9 cellular contexts compared by ENCODE assay signal in the genomic region with DNA sequence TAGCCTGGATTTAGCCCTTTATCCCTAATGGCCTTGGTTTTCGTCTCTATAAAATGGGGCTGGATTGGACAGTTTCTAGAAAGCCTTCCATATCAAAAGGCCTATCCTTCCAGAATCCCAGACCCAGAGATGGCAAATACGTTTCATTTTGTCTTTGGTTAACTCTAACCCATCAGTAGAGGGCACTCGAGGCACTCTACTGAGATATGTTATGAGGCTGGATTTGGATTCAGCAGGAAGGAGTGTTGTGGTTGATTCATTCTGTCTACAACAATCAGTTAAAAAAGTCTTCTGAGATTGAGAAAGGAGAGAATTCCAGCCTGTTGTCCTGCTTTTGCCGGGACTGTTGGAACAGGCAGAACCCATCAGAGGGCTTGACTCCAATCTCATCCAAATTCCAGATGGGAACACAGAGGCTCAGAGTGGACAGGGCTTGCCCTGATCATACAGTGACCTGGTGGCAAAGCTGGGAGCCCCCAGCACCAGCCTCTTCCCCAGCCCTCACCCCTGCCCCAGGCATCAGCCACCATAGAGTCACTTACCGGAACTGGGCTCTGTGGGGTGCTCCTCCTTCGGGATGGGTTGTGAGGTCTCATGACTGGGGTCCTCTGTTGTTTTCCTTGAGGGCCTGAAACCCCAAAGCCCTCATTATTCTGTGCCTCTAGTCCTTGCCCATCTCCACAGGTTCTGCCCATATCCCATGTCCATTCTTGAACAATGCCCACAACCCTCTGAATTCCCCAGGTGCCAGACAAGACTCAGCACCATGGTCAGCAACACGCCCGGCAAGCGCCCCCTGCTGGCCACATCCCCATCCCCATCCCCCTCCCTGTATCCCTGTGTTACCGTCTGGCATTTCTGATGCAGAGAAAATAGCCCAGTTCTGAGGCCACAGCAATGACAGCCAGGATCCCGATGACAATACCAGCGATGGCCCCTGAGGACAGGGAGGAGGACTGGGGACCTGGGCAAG. TPM values are rescaled to one million over a fixed set of nuclear protein-coding genes. Genes with fewer than 3 reads are reported as not detected.
A peak's percentile ranks its signal among the peaks of the same experiment; 100 is the strongest.
DNase-seq lines count a peak whose midpoint lies in the region; ATAC-seq and TF ChIP-seq lines count a peak whose summit lies in the region.
"Had no signal": no experiment of that assay in that cellular context is flagged by ENCODE, and none has a peak within 500 bp of the region (broad histone marks: within the 10 kb centered on the region; RNA-seq: fewer than 3 reads in every experiment).

No MANE protein-coding gene starts in this region.

- TF ChIP-seq CTCF in HEK293 (tag by site-specific recombination; IDR thresholded peaks at IDR 0.05) = 0 out of 2 replicates have a peak, but pooled peaks have one; percentile 6
- TF ChIP-seq CTCF in fibroblast of mammary gland (conservative IDR thresholded peaks at IDR 0.05; ENCODE audit: control insufficient read depth, insufficient read depth, low read depth, low read length) = peak; percentile 55
- peak in 1 of 7 experiments; percentile 10 for TF ChIP-seq CTCF in body of pancreas (IDR thresholded peaks at IDR 0.05)

- TF ChIP-seq POLR2A in body of pancreas (IDR thresholded peaks at IDR 0.05) = no peak

- no peaks in the 10 kb centered on the region for H3K27me3 Mint-ChIP-seq in T-helper 2 cell treated with Interferon-gamma antibody and Interleukin-4, amounts not matched to agents 5 μg/mL and 100 μg/mL, for 36 hours (ENCODE audit: low read depth)

- ATAC-seq in body of pancreas = no peak

- POLR2A ChIA-PET in HEK293 (lab: Yijun Ruan, JAX) = no interaction called here

- intact Hi-C loops in body of pancreas (cut with DNase I) = no loop called here

- H3K4me1 Mint-ChIP-seq in T-helper 2 cell treated with Interferon-gamma antibody and Interleukin-4, amounts not matched to agents 5 μg/mL and 100 μg/mL, for 36 hours (ENCODE audit: low read depth) = no peaks in the 10 kb centered on the region
- H3K4me1 Mint-ChIP-seq: natural killer cell had no signal

- no peak overlapping the region for H3K4me3 Mint-ChIP-seq in T-helper 2 cell treated with Interferon-gamma antibody and Interleukin-4, amounts not matched to agents 5 μg/mL and 100 μg/mL, for 36 hours
- H3K4me3 Mint-ChIP-seq: natural killer cell had no signal

- 22 to 27% methylated on average over 12 of the region's 12 CpGs for WGBS in body of pancreas, 2 donors

- DNase-seq in DMS114 treated with DMSO at 0.1 percent for 48 hours (lab: John Stamatoyannopoulos, UW; ENCODE audit: unreplicated experiment) (peak; percentile 5), RPMI7951 (ENCODE audit: low read depth) (peak; percentile 63), fibroblast of mammary gland (ENCODE audit: low read depth) (peak; percentile 50), body of pancreas (no peak), GF-D8 (lab: John Stamatoyannopoulos, UW) (no peak)
- DNase-seq in stimulated activated CD8-positive, alpha-beta memory T cell treated with anti-CD3 and anti-CD28 coated beads, Interleukin-4, amount 100 ng/mL, for 48 hours = peak; percentile 75
- DNase-seq in T-helper 2 cell treated with Interferon-gamma antibody and Interleukin-4, amounts not matched to agents 5 μg/mL and 100 μg/mL, for 36 hours (ENCODE audit: low spot score) = no peak
- DNase-seq: natural killer cell had no signal

- H3K9me3 Mint-ChIP-seq in T-helper 2 cell treated with Interferon-gamma antibody and Interleukin-4, amounts not matched to agents 5 μg/mL and 100 μg/mL, for 36 hours = peaks cover 44% of the 10 kb centered on the region

- H3K27ac Mint-ChIP-seq in T-helper 2 cell treated with Interferon-gamma antibody and Interleukin-4, amounts not matched to agents 5 μg/mL and 100 μg/mL, for 36 hours = no peak overlapping the region
- H3K27ac Mint-ChIP-seq: natural killer cell had no signal

- H3K4me3 ChIP-seq in HEK293 (ENCODE audit: low read depth, low read length) (no peak overlapping the region), fibroblast of mammary gland (ENCODE audit: control insufficient read depth, low read depth, low read length) (no peak overlapping the region), body of pancreas (no peak overlapping the region)

- no peaks in the 10 kb centered on the region for H3K36me3 Mint-ChIP-seq in T-helper 2 cell treated with Interferon-gamma antibody and Interleukin-4, amounts not matched to agents 5 μg/mL and 100 μg/mL, for 36 hours (ENCODE audit: low read depth)

- no peaks in the 10 kb centered on the region for H3K27me3 ChIP-seq in body of pancreas

- H3K4me1 ChIP-seq in HEK293 (ENCODE audit: control insufficient read depth, insufficient read depth, low read length) (no peaks in the 10 kb centered on the region), body of pancreas (no peaks in the 10 kb centered on the region)

- no peak overlapping the region for H3K27ac ChIP-seq in HEK293 (ENCODE audit: extremely low read depth, low read depth, low read length)
- no peak overlapping the region for H3K27ac ChIP-seq in body of pancreas

- H3K36me3 ChIP-seq in HEK293 (ENCODE audit: control insufficient read depth in 2 of 2, insufficient read depth in 1 of 2, low read length in 2 of 2) = no peaks in the 10 kb centered on the region
- H3K36me3 ChIP-seq in body of pancreas (replicated peaks in 1 of 2; ENCODE audit: insufficient read depth in 1 of 2, low read depth in 2 of 2) = no peaks in the 10 kb centered on the region

- H3K9me3 ChIP-seq in HEK293 (ENCODE audit: control insufficient read depth, insufficient read depth, low read depth, low read length) (no peaks in the 10 kb centered on the region), body of pancreas (no peaks in the 10 kb centered on the region)

- CTCF ChIA-PET in HEK293 (lab: Yijun Ruan, JAX) = interaction anchor here (0.5 kb wide), 1 partner anchor 1354 kb away, joined by 3 read pairs; no protein-coding TSS in a partner anchor

TF ChIP-seq in HEK293, 187 proteins besides CTCF, POLR2A, EP300 and RAD21 (continues in another document):
- 0 out of 2 replicates have a peak, but pooled peaks have one; percentile 28 for TF ChIP-seq ZNF660 (tag by site-specific recombination; IDR thresholded peaks at IDR 0.05)
- TF ChIP-seq, protein P1, sequence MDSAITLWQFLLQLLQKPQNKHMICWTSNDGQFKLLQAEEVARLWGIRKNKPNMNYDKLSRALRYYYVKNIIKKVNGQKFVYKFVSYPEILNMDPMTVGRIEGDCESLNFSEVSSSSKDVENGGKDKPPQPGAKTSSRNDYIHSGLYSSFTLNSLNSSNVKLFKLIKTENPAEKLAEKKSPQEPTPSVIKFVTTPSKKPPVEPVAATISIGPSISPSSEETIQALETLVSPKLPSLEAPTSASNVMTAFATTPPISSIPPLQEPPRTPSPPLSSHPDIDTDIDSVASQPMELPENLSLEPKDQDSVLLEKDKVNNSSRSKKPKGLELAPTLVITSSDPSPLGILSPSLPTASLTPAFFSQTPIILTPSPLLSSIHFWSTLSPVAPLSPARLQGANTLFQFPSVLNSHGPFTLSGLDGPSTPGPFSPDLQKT (IDR thresholded peaks at IDR 0.05; ENCODE audit: borderline replicate concordance, low read depth, low read length) = no peak
- peak; percentile 62 for TF ChIP-seq ZBTB17 (tag by site-specific recombination; IDR thresholded peaks at IDR 0.05)
- TF ChIP-seq, protein P2, sequence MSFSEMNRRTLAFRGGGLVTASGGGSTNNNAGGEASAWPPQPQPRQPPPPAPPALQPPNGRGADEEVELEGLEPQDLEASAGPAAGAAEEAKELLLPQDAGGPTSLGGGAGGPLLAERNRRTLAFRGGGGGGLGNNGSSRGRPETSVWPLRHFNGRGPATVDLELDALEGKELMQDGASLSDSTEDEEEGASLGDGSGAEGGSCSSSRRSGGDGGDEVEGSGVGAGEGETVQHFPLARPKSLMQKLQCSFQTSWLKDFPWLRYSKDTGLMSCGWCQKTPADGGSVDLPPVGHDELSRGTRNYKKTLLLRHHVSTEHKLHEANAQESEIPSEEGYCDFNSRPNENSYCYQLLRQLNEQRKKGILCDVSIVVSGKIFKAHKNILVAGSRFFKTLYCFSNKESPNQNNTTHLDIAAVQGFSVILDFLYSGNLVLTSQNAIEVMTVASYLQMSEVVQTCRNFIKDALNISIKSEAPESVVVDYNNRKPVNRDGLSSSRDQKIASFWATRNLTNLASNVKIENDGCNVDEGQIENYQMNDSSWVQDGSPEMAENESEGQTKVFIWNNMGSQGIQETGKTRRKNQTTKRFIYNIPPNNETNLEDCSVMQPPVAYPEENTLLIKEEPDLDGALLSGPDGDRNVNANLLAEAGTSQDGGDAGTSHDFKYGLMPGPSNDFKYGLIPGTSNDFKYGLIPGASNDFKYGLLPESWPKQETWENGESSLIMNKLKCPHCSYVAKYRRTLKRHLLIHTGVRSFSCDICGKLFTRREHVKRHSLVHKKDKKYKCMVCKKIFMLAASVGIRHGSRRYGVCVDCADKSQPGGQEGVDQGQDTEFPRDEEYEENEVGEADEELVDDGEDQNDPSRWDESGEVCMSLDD (tag by site-specific recombination; IDR thresholded peaks at IDR 0.05) = no peak
- peak; percentile 35 for TF ChIP-seq ZNF654 (tag by site-specific recombination; IDR thresholded peaks at IDR 0.05; ENCODE audit: low read depth)
- TF ChIP-seq SCRT2 (tag by site-specific recombination; IDR thresholded peaks at IDR 0.05) = no peak

RNA-seq across cellular contexts. Expression of a gene that starts 12.3 kb away (rescaled TPM):
- total RNA-seq in RPMI7951 (2014; rRNA removed; shearing (Covaris generic)) = 10.7 and 11.7 TPM in 2 replicates
- total RNA-seq in body of pancreas = 10 to 100 TPM in 1 of 2 donors, 1 to 10 TPM in 1; 2.6 to 12.2 TPM

RNA-seq across cellular contexts. Expression of a gene that starts 16.9 kb away (rescaled TPM):
- total RNA-seq in RPMI7951 (2014; rRNA removed; shearing (Covaris generic)) = not detected in 2 replicates
- not detected for total RNA-seq in body of pancreas
- total RNA-seq: natural killer cell had no signal

Comparison
In these comparisons a context has a peak if more than half of its experiments do, and no peak if none do; other contexts are left out.
1. DNase-seq: peak in DMS114 treated with DMSO at 0.1 percent for 48 hours (single experiment), RPMI7951 (single experiment), fibroblast of mammary gland (single experiment) and stimulated activated CD8-positive, alpha-beta memory T cell treated with anti-CD3 and anti-CD28 coated beads, Interleukin-4, amount 100 ng/mL, for 48 hours (single experiment); none in T-helper 2 cell treated with Interferon-gamma antibody and Interleukin-4, amounts not matched to agents 5 μg/mL and 100 μg/mL, for 36 hours (single experiment), body of pancreas (0 of 4) and GF-D8 (single experiment).